Comparison of ENCODE assay signal across 8 cellular contexts in genomic region chr22:26398741-26399153, GRCh38. TPM values are rescaled to one million over a fixed set of nuclear protein-coding genes. Genes with fewer than 3 reads are reported as not detected.
DNase-seq lines count a peak whose midpoint lies in the region; ATAC-seq and TF ChIP-seq lines count a peak whose summit lies in the region.

No MANE protein-coding gene starts in this region.

- no peak overlapping the region for H3K4me3 ChIP-seq in CD4-positive, CD25-positive, alpha-beta regulatory T cell (ENCODE audit: low read depth, low read length)
- H3K4me3 ChIP-seq in HAP-1 (no peak overlapping the region), fibroblast of villous mesenchyme (ENCODE audit: low read depth, low read length) (no peak overlapping the region), ovary (no peak overlapping the region), upper lobe of right lung (no peak overlapping the region)

- DNase-seq in CD4-positive, CD25-positive, alpha-beta regulatory T cell = peak; percentile 30 to 75 (median 61)
- DNase-seq in HAP-1 (ENCODE audit: low spot score in 2 of 2) (peak; percentile 14 to 59), RKO (ENCODE audit: low spot score) (peak; percentile 75), fibroblast of villous mesenchyme (ENCODE audit: low read depth) (peak; percentile 64), ovary (peak in 4 of 5 donors; percentile 9 to 37 (median 22)), upper lobe of right lung (no peak)
- DNase-seq in activated T-helper 2 cell treated with anti-CD3 and anti-CD28 coated beads, Interferon-gamma antibody, Interleukin-2, Interleukin-4, amounts not matched to agents 10 μg/mL and 5 μg/mL and 100 μg/mL, durations not matched to agents 14 hours and 24 hours and 36 hours (ENCODE audit: low spot score) = peak; percentile 14

- no peak overlapping the region for H3K27ac ChIP-seq in CD4-positive, CD25-positive, alpha-beta regulatory T cell (ENCODE audit: insufficient read depth, low read length, poor library complexity, severe bottlenecking)
- H3K27ac ChIP-seq in ovary (no peak overlapping the region), upper lobe of right lung (no peak overlapping the region)

- no peaks in the 10 kb centered on the region for H3K36me3 ChIP-seq in CD4-positive, CD25-positive, alpha-beta regulatory T cell (ENCODE audit: control insufficient read depth, insufficient read depth, low read length)
- no peaks in the 10 kb centered on the region for H3K36me3 ChIP-seq in HAP-1 (replicated peaks)
- no peaks in the 10 kb centered on the region for H3K36me3 ChIP-seq in ovary
- no peaks in the 10 kb centered on the region for H3K36me3 ChIP-seq in upper lobe of right lung

- TF ChIP-seq POLR2A in ovary (IDR thresholded peaks at IDR 0.05) = no peak

- peak; percentile 64 to 74 for ATAC-seq in CD4-positive, CD25-positive, alpha-beta regulatory T cell (ENCODE audit: low read depth in 2 of 2)
- ATAC-seq in upper lobe of right lung (peak; percentile 90), HG02938 (IDR thresholded peaks at IDR 0.05; ENCODE audit: unreplicated experiment) (no peak)

- WGBS in ovary, 3 donors = 10 to 20% (median 10%) methylated on average over 3 of the region's 3 CpGs

- no peaks in the 10 kb centered on the region for H3K4me1 Mint-ChIP-seq in CD4-positive, CD25-positive, alpha-beta regulatory T cell
- peaks cover 2% of the 10 kb centered on the region for H3K4me1 Mint-ChIP-seq in activated T-helper 2 cell treated with anti-CD3 and anti-CD28 coated beads, Interferon-gamma antibody, Interleukin-2, Interleukin-4, amounts not matched to agents 10 μg/mL and 5 μg/mL and 100 μg/mL, durations not matched to agents 14 hours and 24 hours and 36 hours (ENCODE audit: low read depth)

- H3K4me1 ChIP-seq in CD4-positive, CD25-positive, alpha-beta regulatory T cell (ENCODE audit: control insufficient read depth, insufficient read depth, low read length, poor library complexity, severe bottlenecking) = no peaks in the 10 kb centered on the region
- H3K4me1 ChIP-seq in HAP-1 = no peaks in the 10 kb centered on the region
- H3K4me1 ChIP-seq in ovary (ENCODE audit: insufficient read depth) = no peaks in the 10 kb centered on the region
- no peaks in the 10 kb centered on the region for H3K4me1 ChIP-seq in upper lobe of right lung

- no peak for TF ChIP-seq EP300 in ovary (IDR thresholded peaks at IDR 0.05)

- H3K4me3 Mint-ChIP-seq in CD4-positive, CD25-positive, alpha-beta regulatory T cell = no peak overlapping the region
- H3K4me3 Mint-ChIP-seq in activated T-helper 2 cell treated with anti-CD3 and anti-CD28 coated beads, Interferon-gamma antibody, Interleukin-2, Interleukin-4, amounts not matched to agents 10 μg/mL and 5 μg/mL and 100 μg/mL, durations not matched to agents 14 hours and 24 hours and 36 hours (ENCODE audit: low read depth) = no peak overlapping the region

- H3K9me3 Mint-ChIP-seq in CD4-positive, CD25-positive, alpha-beta regulatory T cell = no peaks in the 10 kb centered on the region
- H3K9me3 Mint-ChIP-seq in activated T-helper 2 cell treated with anti-CD3 and anti-CD28 coated beads, Interferon-gamma antibody, Interleukin-2, Interleukin-4, amounts not matched to agents 10 μg/mL and 5 μg/mL and 100 μg/mL, durations not matched to agents 14 hours and 24 hours and 36 hours = no peaks in the 10 kb centered on the region

- peaks cover 29% of the 10 kb centered on the region for H3K27me3 Mint-ChIP-seq in CD4-positive, CD25-positive, alpha-beta regulatory T cell
- peaks cover under 1% of the 10 kb centered on the region for H3K27me3 Mint-ChIP-seq in activated T-helper 2 cell treated with anti-CD3 and anti-CD28 coated beads, Interferon-gamma antibody, Interleukin-2, Interleukin-4, amounts not matched to agents 10 μg/mL and 5 μg/mL and 100 μg/mL, durations not matched to agents 14 hours and 24 hours and 36 hours (ENCODE audit: low read depth)

- in situ Hi-C loops in HAP-1 (cut with MboI; ENCODE audit: low sequenced_read_pairs) = no loop called here

- no peaks in the 10 kb centered on the region for H3K36me3 Mint-ChIP-seq in CD4-positive, CD25-positive, alpha-beta regulatory T cell
- no peaks in the 10 kb centered on the region for H3K36me3 Mint-ChIP-seq in activated T-helper 2 cell treated with anti-CD3 and anti-CD28 coated beads, Interferon-gamma antibody, Interleukin-2, Interleukin-4, amounts not matched to agents 10 μg/mL and 5 μg/mL and 100 μg/mL, durations not matched to agents 14 hours and 24 hours and 36 hours (ENCODE audit: low read depth)

- no peaks in the 10 kb centered on the region for H3K27me3 ChIP-seq in CD4-positive, CD25-positive, alpha-beta regulatory T cell (ENCODE audit: control insufficient read depth, insufficient read depth, low read length)
- H3K27me3 ChIP-seq in HAP-1 (ENCODE audit: low read depth) (no peaks in the 10 kb centered on the region), ovary (no peaks in the 10 kb centered on the region), upper lobe of right lung (peaks cover 9% of the 10 kb centered on the region)

- no peak overlapping the region for H3K27ac Mint-ChIP-seq in CD4-positive, CD25-positive, alpha-beta regulatory T cell
- no peak overlapping the region for H3K27ac Mint-ChIP-seq in activated T-helper 2 cell treated with anti-CD3 and anti-CD28 coated beads, Interferon-gamma antibody, Interleukin-2, Interleukin-4, amounts not matched to agents 10 μg/mL and 5 μg/mL and 100 μg/mL, durations not matched to agents 14 hours and 24 hours and 36 hours

- TF ChIP-seq CTCF in fibroblast of villous mesenchyme (IDR thresholded peaks at IDR 0.05; ENCODE audit: insufficient read depth, low read depth, low read length) (peak; percentile 71), ovary (IDR thresholded peaks at IDR 0.05) (peak in 1 of 3 donors; percentile 26), upper lobe of right lung (IDR thresholded peaks at IDR 0.05) (peak; percentile 58)

- H3K9me3 ChIP-seq in CD4-positive, CD25-positive, alpha-beta regulatory T cell (ENCODE audit: control insufficient read depth in 2 of 2, low read length in 2 of 2) = no peaks in the 10 kb centered on the region
- H3K9me3 ChIP-seq in HAP-1 (no peaks in the 10 kb centered on the region), ovary (no peaks in the 10 kb centered on the region), upper lobe of right lung (no peaks in the 10 kb centered on the region)

- intact Hi-C loops in activated T-helper 2 cell treated with anti-CD3 and anti-CD28 coated beads, Interferon-gamma antibody, Interleukin-2, Interleukin-4, amounts not matched to agents 10 μg/mL and 5 μg/mL and 100 μg/mL, durations not matched to agents 14 hours and 24 hours and 36 hours (cut with micrococcal nuclease) = loop anchor here (1.0 kb wide), 2 partner anchors 30 to 63 kb away; no protein-coding TSS in a partner anchor
- intact Hi-C loops in ovary (cut with DNase I) = no loop called here
- intact Hi-C loops in upper lobe of right lung (cut with DNase I) = no loop called here

RNA-seq across cellular contexts. Expression of gene ASPHD2, which starts 30.3 kb away (rescaled TPM):
- 4.3 TPM for total RNA-seq in CD4-positive, CD25-positive, alpha-beta regulatory T cell
- polyA plus RNA-seq in CD4-positive, CD25-positive, alpha-beta regulatory T cell = 1 to 10 TPM; 3.1 to 8.5 (median 4.4) TPM
- 14.2 and 14.5 TPM in 2 replicates for total RNA-seq in activated T-helper 2 cell treated with anti-CD3 and anti-CD28 coated beads, Interferon-gamma antibody, Interleukin-2, Interleukin-4, amounts not matched to agents 10 μg/mL and 5 μg/mL and 100 μg/mL, durations not matched to agents 14 hours and 24 hours and 36 hours
- 0.32 and 2.2 TPM in 2 replicates for total RNA-seq in fibroblast of villous mesenchyme
- total RNA-seq in ovary = 1 to 10 TPM in 1 of 7 donors, under 1 TPM in 6; 0.34 to 1.4 (median 0.55) TPM
- polyA plus RNA-seq in ovary = under 1 TPM; 0.28 to 0.52 TPM
- total RNA-seq in upper lobe of right lung = 1.2 TPM
